Comparison of ENCODE assay signal across 13 cellular contexts in the genomic region with DNA sequence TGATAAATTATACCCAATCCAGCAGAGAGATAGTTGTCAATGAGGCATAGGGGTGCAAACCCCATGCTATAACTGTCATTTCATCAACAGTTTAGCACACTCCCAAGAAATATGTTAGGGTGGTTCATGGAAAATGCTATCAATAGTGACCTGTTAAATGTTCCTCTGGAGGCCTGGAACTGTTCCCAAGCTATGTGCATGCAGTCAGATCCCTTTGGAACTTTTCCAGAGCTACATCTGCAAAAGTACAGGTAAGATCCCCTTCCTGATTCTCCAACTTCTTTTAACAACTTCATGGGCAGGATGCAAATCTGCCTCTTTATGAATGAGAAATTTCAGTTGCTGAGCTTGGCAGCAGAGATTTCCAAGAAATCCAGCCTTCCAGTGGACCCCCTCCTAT.
"Had no signal": no experiment of that assay in that cellular context is flagged by ENCODE, and none has a peak within 500 bp of the region (broad histone marks: within the 10 kb centered on the region; RNA-seq: fewer than 3 reads in every experiment).

No MANE protein-coding gene starts in this region.

- H3K4me1 ChIP-seq: foreskin keratinocyte, spleen had no signal

- DNase-seq: activated CD4-positive, alpha-beta T cell treated with anti-CD3 and anti-CD28 coated beads, Interleukin-2, amount 10 ng/mL, durations not matched to agents 7 days and 5 days; activated CD8-positive, alpha-beta memory T cell treated with anti-CD3 and anti-CD28 coated beads for 24 hours; activated naive CD8-positive, alpha-beta T cell treated with anti-CD3 and anti-CD28 coated beads, Interleukin-2, amount 10 ng/mL, durations not matched to agents 7 days and 5 days; dermis blood vessel endothelial cell; effector memory CD8-positive, alpha-beta T cell; foreskin keratinocyte; glutamatergic neuron; occipital lobe; spleen; upper lobe of right lung had no signal

- H3K9me3 Mint-ChIP-seq: activated CD4-positive, alpha-beta T cell treated with anti-CD3 and anti-CD28 coated beads, Interleukin-2, amount 10 ng/mL, durations not matched to agents 7 days and 5 days; activated naive CD8-positive, alpha-beta T cell treated with anti-CD3 and anti-CD28 coated beads, Interleukin-2, amount 10 ng/mL, durations not matched to agents 7 days and 5 days; activated T-helper 1 cell treated with anti-CD3 and anti-CD28 coated beads, Interleukin-12 subunit alpha, Interleukin-12 subunit beta, Interleukin-2, Interleukin-4 antibody, amounts not matched to agents 30 ng/mL and 10 ng/mL and 1 ng/mL, durations not matched to agents 14 hours and 24 hours and 36 hours; effector memory CD8-positive, alpha-beta T cell; natural killer cell treated with Interleukin-12 subunit alpha and Interleukin-12 subunit beta and Interleukin-15 and Interleukin-18, amount 100 ng/mL, for 72 hours; stimulated activated naive CD8-positive, alpha-beta T cell treated with anti-CD3 and anti-CD28 coated beads, Interleukin-15, Interleukin-2, amounts not matched to agents 100 ng/mL and 50 ng/mL, for 24 hours had no signal

- H3K4me1 Mint-ChIP-seq: activated CD4-positive, alpha-beta T cell treated with anti-CD3 and anti-CD28 coated beads, Interleukin-2, amount 10 ng/mL, durations not matched to agents 7 days and 5 days; activated naive CD8-positive, alpha-beta T cell treated with anti-CD3 and anti-CD28 coated beads, Interleukin-2, amount 10 ng/mL, durations not matched to agents 7 days and 5 days had no signal

- H3K27ac ChIP-seq: foreskin keratinocyte, spleen, upper lobe of right lung had no signal

- H3K4me3 Mint-ChIP-seq: activated CD4-positive, alpha-beta T cell treated with anti-CD3 and anti-CD28 coated beads, Interleukin-2, amount 10 ng/mL, durations not matched to agents 7 days and 5 days; activated naive CD8-positive, alpha-beta T cell treated with anti-CD3 and anti-CD28 coated beads, Interleukin-2, amount 10 ng/mL, durations not matched to agents 7 days and 5 days; activated T-helper 1 cell treated with anti-CD3 and anti-CD28 coated beads, Interleukin-12 subunit alpha, Interleukin-12 subunit beta, Interleukin-2, Interleukin-4 antibody, amounts not matched to agents 30 ng/mL and 10 ng/mL and 1 ng/mL, durations not matched to agents 14 hours and 24 hours and 36 hours; effector memory CD8-positive, alpha-beta T cell; natural killer cell treated with Interleukin-12 subunit alpha and Interleukin-12 subunit beta and Interleukin-15 and Interleukin-18, amount 100 ng/mL, for 72 hours; stimulated activated naive CD8-positive, alpha-beta T cell treated with anti-CD3 and anti-CD28 coated beads, Interleukin-15, Interleukin-2, amounts not matched to agents 100 ng/mL and 50 ng/mL, for 24 hours had no signal

- H3K27me3 ChIP-seq: spleen, upper lobe of right lung had no signal

- H3K36me3 ChIP-seq: spleen, upper lobe of right lung had no signal

- H3K4me3 ChIP-seq: spleen, upper lobe of right lung had no signal

- H3K36me3 Mint-ChIP-seq: natural killer cell treated with Interleukin-12 subunit alpha and Interleukin-12 subunit beta and Interleukin-15 and Interleukin-18, amount 100 ng/mL, for 72 hours had no signal

- H3K27ac Mint-ChIP-seq: activated CD4-positive, alpha-beta T cell treated with anti-CD3 and anti-CD28 coated beads, Interleukin-2, amount 10 ng/mL, durations not matched to agents 7 days and 5 days; activated naive CD8-positive, alpha-beta T cell treated with anti-CD3 and anti-CD28 coated beads, Interleukin-2, amount 10 ng/mL, durations not matched to agents 7 days and 5 days; activated T-helper 1 cell treated with anti-CD3 and anti-CD28 coated beads, Interleukin-12 subunit alpha, Interleukin-12 subunit beta, Interleukin-2, Interleukin-4 antibody, amounts not matched to agents 30 ng/mL and 10 ng/mL and 1 ng/mL, durations not matched to agents 14 hours and 24 hours and 36 hours; effector memory CD8-positive, alpha-beta T cell; natural killer cell treated with Interleukin-12 subunit alpha and Interleukin-12 subunit beta and Interleukin-15 and Interleukin-18, amount 100 ng/mL, for 72 hours; stimulated activated naive CD8-positive, alpha-beta T cell treated with anti-CD3 and anti-CD28 coated beads, Interleukin-15, Interleukin-2, amounts not matched to agents 100 ng/mL and 50 ng/mL, for 24 hours had no signal

- ATAC-seq: effector memory CD8-positive, alpha-beta T cell; foreskin keratinocyte; natural killer cell treated with Interleukin-12 subunit alpha and Interleukin-12 subunit beta and Interleukin-15 and Interleukin-18, amount 100 ng/mL, for 72 hours had no signal

- H3K9me3 ChIP-seq: spleen, upper lobe of right lung had no signal
